ENCODE assay signal across 1 cellular context in the genomic region with DNA sequence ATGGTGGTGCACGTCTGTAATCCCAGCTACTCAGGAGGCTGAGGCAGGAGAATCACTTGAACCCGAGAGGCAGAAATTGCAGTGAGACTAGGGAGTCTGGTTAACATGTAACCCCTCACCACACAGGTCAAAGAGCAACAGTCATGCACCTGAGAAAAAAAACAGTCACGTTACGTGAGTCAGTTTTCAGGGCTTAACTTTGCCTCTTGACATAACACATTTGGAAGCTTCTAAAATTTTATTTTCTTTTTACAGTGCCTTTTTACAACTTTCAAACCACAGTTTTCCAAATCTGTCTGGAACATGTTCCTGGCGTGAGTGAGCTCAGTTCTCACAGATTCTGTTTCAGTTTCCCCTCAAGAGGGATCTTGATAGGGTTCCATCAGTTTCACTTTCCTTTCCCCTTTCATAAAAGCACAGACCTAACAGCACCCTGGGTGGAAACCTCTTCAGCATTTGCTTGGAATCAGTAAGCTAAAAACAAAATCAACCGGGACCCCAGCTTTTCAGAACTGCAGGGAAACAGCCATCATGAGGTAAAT.
TF ChIP-seq lines count a peak whose summit lies in the region.

No MANE protein-coding gene starts in this region.

TF ChIP-seq in K562, 482 proteins besides CTCF, POLR2A, EP300 and RAD21:
- TF ChIP-seq, protein P1, sequence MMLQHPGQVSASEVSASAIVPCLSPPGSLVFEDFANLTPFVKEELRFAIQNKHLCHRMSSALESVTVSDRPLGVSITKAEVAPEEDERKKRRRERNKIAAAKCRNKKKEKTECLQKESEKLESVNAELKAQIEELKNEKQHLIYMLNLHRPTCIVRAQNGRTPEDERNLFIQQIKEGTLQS (IDR thresholded peaks at IDR 0.05), result no peak
- TF ChIP-seq, protein P1 (CRISPR knock-in tag; conservative IDR thresholded peaks at IDR 0.05), result no peak
- TF ChIP-seq, protein P2, sequence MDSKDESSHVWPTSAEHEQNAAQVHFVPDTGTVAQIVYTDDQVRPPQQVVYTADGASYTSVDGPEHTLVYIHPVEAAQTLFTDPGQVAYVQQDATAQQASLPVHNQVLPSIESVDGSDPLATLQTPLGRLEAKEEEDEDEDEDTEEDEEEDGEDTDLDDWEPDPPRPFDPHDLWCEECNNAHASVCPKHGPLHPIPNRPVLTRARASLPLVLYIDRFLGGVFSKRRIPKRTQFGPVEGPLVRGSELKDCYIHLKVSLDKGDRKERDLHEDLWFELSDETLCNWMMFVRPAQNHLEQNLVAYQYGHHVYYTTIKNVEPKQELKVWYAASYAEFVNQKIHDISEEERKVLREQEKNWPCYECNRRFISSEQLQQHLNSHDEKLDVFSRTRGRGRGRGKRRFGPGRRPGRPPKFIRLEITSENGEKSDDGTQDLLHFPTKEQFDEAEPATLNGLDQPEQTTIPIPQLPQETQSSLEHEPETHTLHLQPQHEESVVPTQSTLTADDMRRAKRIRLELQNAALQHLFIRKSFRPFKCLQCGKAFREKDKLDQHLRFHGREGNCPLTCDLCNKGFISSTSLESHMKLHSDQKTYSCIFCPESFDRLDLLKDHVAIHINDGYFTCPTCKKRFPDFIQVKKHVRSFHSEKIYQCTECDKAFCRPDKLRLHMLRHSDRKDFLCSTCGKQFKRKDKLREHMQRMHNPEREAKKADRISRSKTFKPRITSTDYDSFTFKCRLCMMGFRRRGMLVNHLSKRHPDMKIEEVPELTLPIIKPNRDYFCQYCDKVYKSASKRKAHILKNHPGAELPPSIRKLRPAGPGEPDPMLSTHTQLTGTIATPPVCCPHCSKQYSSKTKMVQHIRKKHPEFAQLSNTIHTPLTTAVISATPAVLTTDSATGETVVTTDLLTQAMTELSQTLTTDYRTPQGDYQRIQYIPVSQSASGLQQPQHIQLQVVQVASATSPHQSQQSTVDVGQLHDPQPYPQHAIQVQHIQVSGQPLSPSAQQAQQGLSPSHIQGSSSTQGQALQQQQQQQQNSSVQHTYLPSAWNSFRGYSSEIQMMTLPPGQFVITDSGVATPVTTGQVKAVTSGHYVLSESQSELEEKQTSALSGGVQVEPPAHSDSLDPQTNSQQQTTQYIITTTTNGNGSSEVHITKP (IDR thresholded peaks at IDR 0.05; ENCODE audit: partially characterized antibody), result no peak
- TF ChIP-seq KDM2B (CRISPR knock-in tag; IDR thresholded peaks at IDR 0.05), result no peak
- TF ChIP-seq ILK (tag; IDR thresholded peaks at IDR 0.05; ENCODE audit: borderline replicate concordance, low read depth), result no peak
- no peak for TF ChIP-seq FOXA3 (CRISPR knock-in tag; conservative IDR thresholded peaks at IDR 0.05 in 1 of 2, IDR thresholded peaks at IDR 0.05 in 1 of 2)
- TF ChIP-seq STAT5B (CRISPR knock-in tag; IDR thresholded peaks at IDR 0.05), result no peak
- TF ChIP-seq SMAD1 (IDR thresholded peaks at IDR 0.05; ENCODE audit: low read depth, low read length, partially characterized antibody), result no peak
- TF ChIP-seq GTF2A2 (tag; IDR thresholded peaks at IDR 0.05), result no peak
- TF ChIP-seq RNF2 (IDR thresholded peaks at IDR 0.05), result no peak
- TF ChIP-seq, protein P3, sequence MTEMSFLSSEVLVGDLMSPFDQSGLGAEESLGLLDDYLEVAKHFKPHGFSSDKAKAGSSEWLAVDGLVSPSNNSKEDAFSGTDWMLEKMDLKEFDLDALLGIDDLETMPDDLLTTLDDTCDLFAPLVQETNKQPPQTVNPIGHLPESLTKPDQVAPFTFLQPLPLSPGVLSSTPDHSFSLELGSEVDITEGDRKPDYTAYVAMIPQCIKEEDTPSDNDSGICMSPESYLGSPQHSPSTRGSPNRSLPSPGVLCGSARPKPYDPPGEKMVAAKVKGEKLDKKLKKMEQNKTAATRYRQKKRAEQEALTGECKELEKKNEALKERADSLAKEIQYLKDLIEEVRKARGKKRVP (CRISPR knock-in tag; IDR thresholded peaks at IDR 0.05), result no peak
- TF ChIP-seq, protein P4, sequence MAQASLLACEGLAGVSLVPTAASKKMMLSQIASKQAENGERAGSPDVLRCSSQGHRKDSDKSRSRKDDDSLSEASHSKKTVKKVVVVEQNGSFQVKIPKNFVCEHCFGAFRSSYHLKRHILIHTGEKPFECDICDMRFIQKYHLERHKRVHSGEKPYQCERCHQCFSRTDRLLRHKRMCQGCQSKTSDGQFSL (CRISPR knock-in tag; IDR thresholded peaks at IDR 0.05), result no peak
- TF ChIP-seq, protein P4 (tag; IDR thresholded peaks at IDR 0.05), result no peak
- TF ChIP-seq, protein P5, sequence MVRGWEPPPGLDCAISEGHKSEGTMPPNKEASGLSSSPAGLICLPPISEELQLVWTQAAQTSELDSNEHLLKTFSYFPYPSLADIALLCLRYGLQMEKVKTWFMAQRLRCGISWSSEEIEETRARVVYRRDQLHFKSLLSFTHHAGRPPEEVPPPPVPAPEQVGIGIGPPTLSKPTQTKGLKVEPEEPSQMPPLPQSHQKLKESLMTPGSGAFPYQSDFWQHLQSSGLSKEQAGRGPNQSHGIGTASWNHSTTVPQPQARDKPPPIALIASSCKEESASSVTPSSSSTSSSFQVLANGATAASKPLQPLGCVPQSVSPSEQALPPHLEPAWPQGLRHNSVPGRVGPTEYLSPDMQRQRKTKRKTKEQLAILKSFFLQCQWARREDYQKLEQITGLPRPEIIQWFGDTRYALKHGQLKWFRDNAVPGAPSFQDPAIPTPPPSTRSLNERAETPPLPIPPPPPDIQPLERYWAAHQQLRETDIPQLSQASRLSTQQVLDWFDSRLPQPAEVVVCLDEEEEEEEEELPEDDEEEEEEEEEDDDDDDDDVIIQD (CRISPR knock-in tag; IDR thresholded peaks at IDR 0.05), result no peak
- no peak for TF ChIP-seq YBX1 (IDR thresholded peaks at IDR 0.05)
- TF ChIP-seq DMBX1 (CRISPR knock-in tag; IDR thresholded peaks at IDR 0.05; ENCODE audit: borderline replicate concordance), result peak; percentile 38; the same call in 1 of the 2 replicates
- TF ChIP-seq, protein P6, sequence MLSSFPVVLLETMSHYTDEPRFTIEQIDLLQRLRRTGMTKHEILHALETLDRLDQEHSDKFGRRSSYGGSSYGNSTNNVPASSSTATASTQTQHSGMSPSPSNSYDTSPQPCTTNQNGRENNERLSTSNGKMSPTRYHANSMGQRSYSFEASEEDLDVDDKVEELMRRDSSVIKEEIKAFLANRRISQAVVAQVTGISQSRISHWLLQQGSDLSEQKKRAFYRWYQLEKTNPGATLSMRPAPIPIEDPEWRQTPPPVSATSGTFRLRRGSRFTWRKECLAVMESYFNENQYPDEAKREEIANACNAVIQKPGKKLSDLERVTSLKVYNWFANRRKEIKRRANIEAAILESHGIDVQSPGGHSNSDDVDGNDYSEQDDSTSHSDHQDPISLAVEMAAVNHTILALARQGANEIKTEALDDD (IDR thresholded peaks at IDR 0.05), result peak; percentile 46; the same call in 1 of the 2 replicates
- no peak for TF ChIP-seq RHOXF2B (CRISPR knock-in tag; conservative IDR thresholded peaks at IDR 0.05)
- TF ChIP-seq SMAD4 (CRISPR knock-in tag; conservative IDR thresholded peaks at IDR 0.05), result 0 out of 2 replicates have a peak, but pooled peaks have one; percentile 26
- peak; percentile 71 for TF ChIP-seq NR2C1 (IDR thresholded peaks at IDR 0.05)
- TF ChIP-seq NR2C1 (tag; IDR thresholded peaks at IDR 0.05), result peak; percentile 72
- TF ChIP-seq, protein P7, sequence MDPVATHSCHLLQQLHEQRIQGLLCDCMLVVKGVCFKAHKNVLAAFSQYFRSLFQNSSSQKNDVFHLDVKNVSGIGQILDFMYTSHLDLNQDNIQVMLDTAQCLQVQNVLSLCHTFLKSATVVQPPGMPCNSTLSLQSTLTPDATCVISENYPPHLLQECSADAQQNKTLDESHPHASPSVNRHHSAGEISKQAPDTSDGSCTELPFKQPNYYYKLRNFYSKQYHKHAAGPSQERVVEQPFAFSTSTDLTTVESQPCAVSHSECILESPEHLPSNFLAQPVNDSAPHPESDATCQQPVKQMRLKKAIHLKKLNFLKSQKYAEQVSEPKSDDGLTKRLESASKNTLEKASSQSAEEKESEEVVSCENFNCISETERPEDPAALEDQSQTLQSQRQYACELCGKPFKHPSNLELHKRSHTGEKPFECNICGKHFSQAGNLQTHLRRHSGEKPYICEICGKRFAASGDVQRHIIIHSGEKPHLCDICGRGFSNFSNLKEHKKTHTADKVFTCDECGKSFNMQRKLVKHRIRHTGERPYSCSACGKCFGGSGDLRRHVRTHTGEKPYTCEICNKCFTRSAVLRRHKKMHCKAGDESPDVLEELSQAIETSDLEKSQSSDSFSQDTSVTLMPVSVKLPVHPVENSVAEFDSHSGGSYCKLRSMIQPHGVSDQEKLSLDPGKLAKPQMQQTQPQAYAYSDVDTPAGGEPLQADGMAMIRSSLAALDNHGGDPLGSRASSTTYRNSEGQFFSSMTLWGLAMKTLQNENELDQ (CRISPR knock-in tag; IDR thresholded peaks at IDR 0.05; ENCODE audit: borderline replicate concordance), result no peak
- TF ChIP-seq, protein P8, sequence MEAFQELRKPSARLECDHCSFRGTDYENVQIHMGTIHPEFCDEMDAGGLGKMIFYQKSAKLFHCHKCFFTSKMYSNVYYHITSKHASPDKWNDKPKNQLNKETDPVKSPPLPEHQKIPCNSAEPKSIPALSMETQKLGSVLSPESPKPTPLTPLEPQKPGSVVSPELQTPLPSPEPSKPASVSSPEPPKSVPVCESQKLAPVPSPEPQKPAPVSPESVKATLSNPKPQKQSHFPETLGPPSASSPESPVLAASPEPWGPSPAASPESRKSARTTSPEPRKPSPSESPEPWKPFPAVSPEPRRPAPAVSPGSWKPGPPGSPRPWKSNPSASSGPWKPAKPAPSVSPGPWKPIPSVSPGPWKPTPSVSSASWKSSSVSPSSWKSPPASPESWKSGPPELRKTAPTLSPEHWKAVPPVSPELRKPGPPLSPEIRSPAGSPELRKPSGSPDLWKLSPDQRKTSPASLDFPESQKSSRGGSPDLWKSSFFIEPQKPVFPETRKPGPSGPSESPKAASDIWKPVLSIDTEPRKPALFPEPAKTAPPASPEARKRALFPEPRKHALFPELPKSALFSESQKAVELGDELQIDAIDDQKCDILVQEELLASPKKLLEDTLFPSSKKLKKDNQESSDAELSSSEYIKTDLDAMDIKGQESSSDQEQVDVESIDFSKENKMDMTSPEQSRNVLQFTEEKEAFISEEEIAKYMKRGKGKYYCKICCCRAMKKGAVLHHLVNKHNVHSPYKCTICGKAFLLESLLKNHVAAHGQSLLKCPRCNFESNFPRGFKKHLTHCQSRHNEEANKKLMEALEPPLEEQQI (IDR thresholded peaks at IDR 0.05), result no peak
- no peak for TF ChIP-seq EHMT2 (IDR thresholded peaks at IDR 0.05)
- TF ChIP-seq MTA2 (IDR thresholded peaks at IDR 0.05; ENCODE audit: low read depth), result no peak
- peak; percentile 28; the same call in 1 of the 2 replicates for TF ChIP-seq CXXC5 (CRISPR knock-in tag; IDR thresholded peaks at IDR 0.05)
- TF ChIP-seq, protein P9, sequence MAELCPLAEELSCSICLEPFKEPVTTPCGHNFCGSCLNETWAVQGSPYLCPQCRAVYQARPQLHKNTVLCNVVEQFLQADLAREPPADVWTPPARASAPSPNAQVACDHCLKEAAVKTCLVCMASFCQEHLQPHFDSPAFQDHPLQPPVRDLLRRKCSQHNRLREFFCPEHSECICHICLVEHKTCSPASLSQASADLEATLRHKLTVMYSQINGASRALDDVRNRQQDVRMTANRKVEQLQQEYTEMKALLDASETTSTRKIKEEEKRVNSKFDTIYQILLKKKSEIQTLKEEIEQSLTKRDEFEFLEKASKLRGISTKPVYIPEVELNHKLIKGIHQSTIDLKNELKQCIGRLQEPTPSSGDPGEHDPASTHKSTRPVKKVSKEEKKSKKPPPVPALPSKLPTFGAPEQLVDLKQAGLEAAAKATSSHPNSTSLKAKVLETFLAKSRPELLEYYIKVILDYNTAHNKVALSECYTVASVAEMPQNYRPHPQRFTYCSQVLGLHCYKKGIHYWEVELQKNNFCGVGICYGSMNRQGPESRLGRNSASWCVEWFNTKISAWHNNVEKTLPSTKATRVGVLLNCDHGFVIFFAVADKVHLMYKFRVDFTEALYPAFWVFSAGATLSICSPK (IDR thresholded peaks at IDR 0.05; ENCODE audit: borderline replicate concordance), result no peak
- TF ChIP-seq NR2C2 (CRISPR knock-in tag; IDR thresholded peaks at IDR 0.05), result no peak
- TF ChIP-seq NR2C2 (tag; IDR thresholded peaks at IDR 0.05), result peak; percentile 82
- TF ChIP-seq KAT8 (IDR thresholded peaks at IDR 0.05; ENCODE audit: low read depth), result no peak
